12 cellular contexts compared by ENCODE assay signal in the genomic region with DNA sequence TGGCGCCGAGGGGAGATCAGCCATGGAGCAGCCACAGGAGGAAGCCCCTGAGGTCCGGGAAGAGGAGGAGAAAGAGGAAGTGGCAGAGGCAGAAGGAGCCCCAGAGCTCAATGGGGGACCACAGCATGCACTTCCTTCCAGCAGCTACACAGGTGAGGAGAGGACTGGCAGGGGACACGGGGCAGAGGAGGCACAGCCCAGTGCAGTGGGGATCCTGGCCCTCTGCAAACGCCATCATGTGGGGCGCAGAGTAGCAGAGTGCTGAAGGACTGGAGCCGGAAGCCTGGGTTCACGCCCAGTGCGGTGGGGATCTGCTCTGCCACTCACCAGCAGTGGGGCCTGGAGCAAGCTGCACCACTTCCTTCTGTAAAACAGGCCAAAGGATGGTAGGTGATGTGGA. TPM values are rescaled to one million over a fixed set of nuclear protein-coding genes. Genes with fewer than 3 reads are reported as not detected.
DNase-seq lines count a peak whose midpoint lies in the region; ATAC-seq and TF ChIP-seq lines count a peak whose summit lies in the region.
"Had no signal": no experiment of that assay in that cellular context is flagged by ENCODE, and none has a peak within 500 bp of the region (broad histone marks: within the 10 kb centered on the region; RNA-seq: fewer than 3 reads in every experiment).

No MANE protein-coding gene starts in this region.

- peaks cover 35% of the 10 kb centered on the region for H3K4me1 Mint-ChIP-seq in activated T-cell treated with anti-CD3 and anti-CD28 coated beads, Interleukin-2, amount 50 U/mL, for 24 hours (ENCODE audit: low read depth)
- H3K4me1 Mint-ChIP-seq in natural killer cell = peaks cover 13 to 26% of the 10 kb centered on the region in 2 donors

- H3K27me3 Mint-ChIP-seq in activated T-cell treated with anti-CD3 and anti-CD28 coated beads, Interleukin-2, amount 50 U/mL, for 24 hours = no peaks in the 10 kb centered on the region
- no peaks in the 10 kb centered on the region for H3K27me3 Mint-ChIP-seq in natural killer cell (ENCODE audit: low read depth in 2 of 2)
- H3K27me3 Mint-ChIP-seq: progenitor cell of endocrine pancreas had no signal

- H3K9me3 Mint-ChIP-seq in activated T-cell treated with anti-CD3 and anti-CD28 coated beads, Interleukin-2, amount 50 U/mL, for 24 hours = no peaks in the 10 kb centered on the region
- no peaks in the 10 kb centered on the region for H3K9me3 Mint-ChIP-seq in natural killer cell

- intact Hi-C loops in natural killer cell (cut with micrococcal nuclease) = no loop called here
- intact Hi-C loops in sciatic nerve (cut with DNase I) = no loop called here

- no peak for TF ChIP-seq CTCF in natural killer cell (IDR thresholded peaks at IDR 0.05)

- no peak for DNase-seq in activated T-cell treated with anti-CD3 and anti-CD28 coated beads, Interleukin-2, amount 50 U/mL, for 24 hours
- DNase-seq in activated T-cell treated with anti-CD3 and anti-CD28 coated beads, Interleukin-2, amount 50 U/mL, for 1 hour = no peak
- DNase-seq in Kasumi-1 (lab: John Stamatoyannopoulos, UW) (peak; percentile 64 to 68), natural killer cell (no peak), sciatic nerve (ENCODE audit: low spot score) (no peak), AG08395 (ENCODE audit: low spot score) (no peak), pons (ENCODE audit: low spot score) (no peak)
- DNase-seq in activated naive CD4-positive, alpha-beta T cell treated with anti-CD3 and anti-CD28 coated beads, Interleukin-2, amount 50 U/mL, for 16 hours = peak; percentile 17
- DNase-seq: DMS53, NCI-H1436, NCI-H69 had no signal

- H3K4me3 Mint-ChIP-seq in activated T-cell treated with anti-CD3 and anti-CD28 coated beads, Interleukin-2, amount 50 U/mL, for 24 hours = peak overlapping the region; percentile 11
- peak overlapping the region; percentile 78 for H3K4me3 Mint-ChIP-seq in natural killer cell

- H3K36me3 Mint-ChIP-seq in activated T-cell treated with anti-CD3 and anti-CD28 coated beads, Interleukin-2, amount 50 U/mL, for 24 hours (ENCODE audit: low read depth) = peaks cover 49% of the 10 kb centered on the region
- H3K36me3 Mint-ChIP-seq in natural killer cell = no peaks in the 10 kb centered on the region

- H3K27ac Mint-ChIP-seq in activated T-cell treated with anti-CD3 and anti-CD28 coated beads, Interleukin-2, amount 50 U/mL, for 24 hours = peak overlapping the region; percentile 80
- peak overlapping the region in 1 of 2 donors; percentile 85 for H3K27ac Mint-ChIP-seq in natural killer cell
- H3K27ac Mint-ChIP-seq: progenitor cell of endocrine pancreas had no signal

- ATAC-seq in natural killer cell (peak; percentile 52 to 86 (median 57)), sciatic nerve (no peak)

RNA-seq across cellular contexts. Expression of gene FANCE, which starts 41.1 kb away (rescaled TPM):
- total RNA-seq in natural killer cell (1 to 10 TPM; 2.2 to 3.2 (median 2.6) TPM), sciatic nerve (6.4 TPM)

RNA-seq across cellular contexts. Expression of gene RPL10A, which starts 57.1 kb away (rescaled TPM):
- total RNA-seq in natural killer cell (100 to 1,000 TPM; 723 to 943 (median 942) TPM), sciatic nerve (813 TPM)

Comparison
In these comparisons a context has a peak if more than half of its experiments do, and no peak if none do; other contexts are left out.
1. DNase-seq: peak in Kasumi-1 (2 of 2) and activated naive CD4-positive, alpha-beta T cell treated with anti-CD3 and anti-CD28 coated beads, Interleukin-2, amount 50 U/mL, for 16 hours (single experiment); none in activated T-cell treated with anti-CD3 and anti-CD28 coated beads, Interleukin-2, amount 50 U/mL, for 24 hours (single experiment), activated T-cell treated with anti-CD3 and anti-CD28 coated beads, Interleukin-2, amount 50 U/mL, for 1 hour (single experiment), natural killer cell (single experiment), sciatic nerve (single experiment), AG08395 (single experiment) and pons (single experiment).